ENCODE assay signal across 1 cellular context in the genomic region with DNA sequence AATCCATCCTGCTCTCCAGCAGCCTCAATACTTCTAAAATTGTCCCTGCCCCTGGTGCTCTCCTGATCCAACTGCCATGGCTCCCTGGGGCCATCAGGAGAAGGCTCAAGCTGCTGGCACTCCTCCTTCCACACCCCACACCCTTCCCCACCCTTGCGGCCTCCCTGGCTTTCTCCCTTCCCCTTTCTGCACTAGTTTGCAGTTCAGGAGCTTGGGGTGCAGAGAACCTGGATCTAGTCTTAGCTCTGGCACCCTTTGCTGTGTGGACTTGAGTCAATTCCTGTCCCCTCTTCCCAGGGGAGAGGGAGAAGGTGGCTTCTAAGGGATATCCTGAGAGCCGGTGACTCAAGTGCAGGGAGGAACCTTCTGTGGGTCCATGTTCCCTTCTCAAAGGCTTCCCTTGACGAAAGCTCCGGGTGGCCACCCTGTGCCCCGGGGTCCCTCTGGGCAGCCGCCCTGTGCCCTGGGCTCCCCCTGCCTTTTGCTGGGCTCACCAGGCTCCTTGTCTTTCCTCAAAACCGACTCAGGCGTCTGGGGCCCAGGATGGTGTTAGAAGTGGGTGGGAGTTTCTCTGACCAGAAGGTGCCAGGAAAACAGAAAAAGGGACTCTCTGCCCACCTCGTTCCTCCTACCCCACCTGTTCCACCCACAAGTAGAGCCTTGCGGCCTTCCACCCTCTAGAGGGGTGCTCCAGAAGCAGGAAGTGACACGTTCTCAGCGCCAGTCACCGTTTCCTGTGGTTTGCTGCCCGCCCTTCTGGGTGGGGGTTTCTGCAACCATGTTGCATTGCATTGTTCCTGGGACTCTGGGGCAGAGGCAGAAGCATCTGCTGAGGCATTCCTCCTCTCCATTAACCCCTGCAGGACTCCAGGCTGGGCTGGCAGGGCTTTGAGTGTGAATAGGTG.
TF ChIP-seq lines count a peak whose summit lies in the region.

No MANE protein-coding gene starts in this region.

TF ChIP-seq in HepG2, 621 proteins besides CTCF, POLR2A, EP300 and RAD21 (continued from another document):
- TF ChIP-seq, protein P1, sequence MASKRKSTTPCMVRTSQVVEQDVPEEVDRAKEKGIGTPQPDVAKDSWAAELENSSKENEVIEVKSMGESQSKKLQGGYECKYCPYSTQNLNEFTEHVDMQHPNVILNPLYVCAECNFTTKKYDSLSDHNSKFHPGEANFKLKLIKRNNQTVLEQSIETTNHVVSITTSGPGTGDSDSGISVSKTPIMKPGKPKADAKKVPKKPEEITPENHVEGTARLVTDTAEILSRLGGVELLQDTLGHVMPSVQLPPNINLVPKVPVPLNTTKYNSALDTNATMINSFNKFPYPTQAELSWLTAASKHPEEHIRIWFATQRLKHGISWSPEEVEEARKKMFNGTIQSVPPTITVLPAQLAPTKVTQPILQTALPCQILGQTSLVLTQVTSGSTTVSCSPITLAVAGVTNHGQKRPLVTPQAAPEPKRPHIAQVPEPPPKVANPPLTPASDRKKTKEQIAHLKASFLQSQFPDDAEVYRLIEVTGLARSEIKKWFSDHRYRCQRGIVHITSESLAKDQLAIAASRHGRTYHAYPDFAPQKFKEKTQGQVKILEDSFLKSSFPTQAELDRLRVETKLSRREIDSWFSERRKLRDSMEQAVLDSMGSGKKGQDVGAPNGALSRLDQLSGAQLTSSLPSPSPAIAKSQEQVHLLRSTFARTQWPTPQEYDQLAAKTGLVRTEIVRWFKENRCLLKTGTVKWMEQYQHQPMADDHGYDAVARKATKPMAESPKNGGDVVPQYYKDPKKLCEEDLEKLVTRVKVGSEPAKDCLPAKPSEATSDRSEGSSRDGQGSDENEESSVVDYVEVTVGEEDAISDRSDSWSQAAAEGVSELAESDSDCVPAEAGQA (IDR thresholded peaks at IDR 0.05; ENCODE audit: low read depth), result no peak
- TF ChIP-seq, protein P1 (CRISPR knock-in tag; IDR thresholded peaks at IDR 0.05; ENCODE audit: borderline replicate concordance), result no peak
- TF ChIP-seq HNRNPUL1 (IDR thresholded peaks at IDR 0.05; ENCODE audit: low read depth, low read length) (no peak), THAP11 (CRISPR knock-in tag; IDR thresholded peaks at IDR 0.05) (no peak), HOXA3 (CRISPR knock-in tag; IDR thresholded peaks at IDR 0.05) (no peak), ATF7-NPFF (CRISPR knock-in tag; IDR thresholded peaks at IDR 0.05; ENCODE audit: low read depth) (no peak), ZNF83 (CRISPR knock-in tag; IDR thresholded peaks at IDR 0.05; ENCODE audit: borderline replicate concordance) (no peak), NCOR1 (IDR thresholded peaks at IDR 0.05; ENCODE audit: borderline replicate concordance, low read length) (no peak), CREM (IDR thresholded peaks at IDR 0.05) (no peak), CREM (CRISPR knock-in tag; IDR thresholded peaks at IDR 0.05) (no peak)
- TF ChIP-seq, protein P2, sequence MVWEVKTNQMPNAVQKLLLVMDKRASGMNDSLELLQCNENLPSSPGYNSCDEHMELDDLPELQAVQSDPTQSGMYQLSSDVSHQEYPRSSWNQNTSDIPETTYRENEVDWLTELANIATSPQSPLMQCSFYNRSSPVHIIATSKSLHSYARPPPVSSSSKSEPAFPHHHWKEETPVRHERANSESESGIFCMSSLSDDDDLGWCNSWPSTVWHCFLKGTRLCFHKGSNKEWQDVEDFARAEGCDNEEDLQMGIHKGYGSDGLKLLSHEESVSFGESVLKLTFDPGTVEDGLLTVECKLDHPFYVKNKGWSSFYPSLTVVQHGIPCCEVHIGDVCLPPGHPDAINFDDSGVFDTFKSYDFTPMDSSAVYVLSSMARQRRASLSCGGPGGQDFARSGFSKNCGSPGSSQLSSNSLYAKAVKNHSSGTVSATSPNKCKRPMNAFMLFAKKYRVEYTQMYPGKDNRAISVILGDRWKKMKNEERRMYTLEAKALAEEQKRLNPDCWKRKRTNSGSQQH (CRISPR knock-in tag; IDR thresholded peaks at IDR 0.05; ENCODE audit: low read depth), result no peak
- TF ChIP-seq, protein P3, sequence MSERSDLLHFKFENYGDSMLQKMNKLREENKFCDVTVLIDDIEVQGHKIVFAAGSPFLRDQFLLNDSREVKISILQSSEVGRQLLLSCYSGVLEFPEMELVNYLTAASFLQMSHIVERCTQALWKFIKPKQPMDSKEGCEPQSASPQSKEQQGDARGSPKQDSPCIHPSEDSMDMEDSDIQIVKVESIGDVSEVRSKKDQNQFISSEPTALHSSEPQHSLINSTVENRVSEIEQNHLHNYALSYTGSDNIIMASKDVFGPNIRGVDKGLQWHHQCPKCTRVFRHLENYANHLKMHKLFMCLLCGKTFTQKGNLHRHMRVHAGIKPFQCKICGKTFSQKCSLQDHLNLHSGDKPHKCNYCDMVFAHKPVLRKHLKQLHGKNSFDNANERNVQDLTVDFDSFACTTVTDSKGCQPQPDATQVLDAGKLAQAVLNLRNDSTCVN (CRISPR knock-in tag; IDR thresholded peaks at IDR 0.05; ENCODE audit: borderline replicate concordance), result peak; percentile 88
TF ChIP-seq in HepG2: peak in this region for 6.
